35 cellular contexts compared by ENCODE assay signal in the genomic region with DNA sequence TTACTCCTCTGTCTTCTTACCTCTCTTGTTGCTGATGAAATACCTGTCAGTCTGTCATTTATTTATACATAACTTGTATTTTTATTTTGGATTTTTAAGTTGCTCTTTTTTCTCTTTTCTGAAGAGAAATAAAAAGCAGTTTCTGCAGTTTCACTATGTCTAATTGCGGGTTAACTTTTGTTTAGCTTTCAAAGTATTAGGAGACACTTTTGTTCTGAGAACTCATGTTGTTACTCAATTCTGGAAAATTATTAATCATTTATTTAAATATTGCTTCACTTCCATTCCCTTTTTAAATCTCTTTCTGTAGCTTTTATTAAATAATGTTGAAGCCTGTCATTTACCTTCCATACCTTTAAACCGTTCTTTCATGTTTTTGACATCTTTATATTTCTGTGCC. TPM values are rescaled to one million over a fixed set of nuclear protein-coding genes. Genes with fewer than 3 reads are reported as not detected.
DNase-seq lines count a peak whose midpoint lies in the region; ATAC-seq, FAIRE-seq and TF ChIP-seq lines count a peak whose summit lies in the region.
"Had no signal": no experiment of that assay in that cellular context is flagged by ENCODE, and none has a peak within 500 bp of the region (broad histone marks: within the 10 kb centered on the region; RNA-seq: fewer than 3 reads in every experiment).

No MANE protein-coding gene starts in this region.

- no peak for FAIRE-seq in GM12878 (lab: Jason Lieb, UNC)
- FAIRE-seq: A204.1, A549, D721Med had no signal

- TF ChIP-seq RAD21 in GM12878 (IDR thresholded peaks at IDR 0.05; ENCODE audit: insufficient read depth, low read depth, low read length): no peak

- DNase-seq in activated CD8-positive, alpha-beta memory T cell treated with anti-CD3 and anti-CD28 coated beads, Interleukin-2, amount 10 ng/mL, durations not matched to agents 7 days and 5 days: no peak
- DNase-seq in activated CD8-positive, alpha-beta memory T cell treated with anti-CD3 and anti-CD28 coated beads, Interleukin-2, amount 50 U/mL, for 48 hours: no peak
- DNase-seq in GM12878 (ENCODE audit: low read depth, low spot score): no peak
- no peak for DNase-seq in left lobe of liver (ENCODE audit: low spot score)
- DNase-seq in NCI-H187 treated with DMSO at 0.1 percent for 48 hours (lab: John Stamatoyannopoulos, UW): no peak
- DNase-seq: 8988T; ACHN; AML-193; BE2C; C1 segment of cervical spinal cord; Caco-2; Calu3; CD4-positive, alpha-beta memory T cell; CD4-positive, alpha-beta T cell; CD8-positive, alpha-beta memory T cell; CD8-positive, alpha-beta T cell; COR-L47; DMS 273 treated with DMSO at 0.1 percent for 48 hours; DMS153; DMS53; DMS79; DMS79 treated with DMSO at 0.1 percent for 48 hours; DND-41; EL had no signal

- H3K4me1 ChIP-seq in GM12878 (ENCODE audit: control insufficient read depth, insufficient read depth, low read length): no peaks in the 10 kb centered on the region
- H3K4me1 ChIP-seq: A549 had no signal

- H3K4me3 ChIP-seq in GM12878: no peak overlapping the region
- H3K4me3 ChIP-seq: A549; BLaER1; BLaER1 treated with 17β-estradiol and CSF1 and Interleukin-3, amounts not matched to agents 10 nM and 100 nM had no signal

- no peak overlapping the region for H3K4me2 ChIP-seq in GM12878 (ENCODE audit: control insufficient read depth, insufficient read depth)
- H3K4me2 ChIP-seq: A549; BLaER1; BLaER1 treated with 17β-estradiol and CSF1 and Interleukin-3, amounts not matched to agents 10 nM and 100 nM had no signal

- H3K27ac Mint-ChIP-seq in activated CD8-positive, alpha-beta memory T cell treated with anti-CD3 and anti-CD28 coated beads, Interleukin-2, amount 10 ng/mL, durations not matched to agents 7 days and 5 days: peak overlapping the region; percentile 10
- H3K27ac Mint-ChIP-seq: B cell; CD14-positive monocyte; CD4-positive, alpha-beta memory T cell; CD4-positive, alpha-beta T cell; CD4-positive, CD25-positive, alpha-beta regulatory T cell; CD8-positive, alpha-beta memory T cell; CD8-positive, alpha-beta T cell had no signal

- H3K27ac ChIP-seq in GM12878 (ENCODE audit: control insufficient read depth, insufficient read depth): no peak overlapping the region
- H3K27ac ChIP-seq: 22Rv1; A549; BLaER1; BLaER1 treated with 17β-estradiol and CSF1 and Interleukin-3, amounts not matched to agents 10 nM and 100 nM; C4-2B had no signal

- H3K4me3 Mint-ChIP-seq in activated CD8-positive, alpha-beta memory T cell treated with anti-CD3 and anti-CD28 coated beads, Interleukin-2, amount 10 ng/mL, durations not matched to agents 7 days and 5 days: no peak overlapping the region
- H3K4me3 Mint-ChIP-seq: B cell; CD14-positive monocyte; CD4-positive, alpha-beta memory T cell; CD4-positive, alpha-beta T cell; CD4-positive, CD25-positive, alpha-beta regulatory T cell; CD8-positive, alpha-beta memory T cell; CD8-positive, alpha-beta T cell had no signal

- no TSS peak for BruUV-seq in GM12878 (replicated peaks; lab: Mats Ljungman, UMichigan)

- no peak overlapping the region for H3K9ac ChIP-seq in GM12878 (ENCODE audit: control insufficient read depth, insufficient read depth, low read length)
- H3K9ac ChIP-seq: BLaER1; BLaER1 treated with 17β-estradiol and CSF1 and Interleukin-3, amounts not matched to agents 10 nM and 100 nM had no signal

- no peaks in the 10 kb centered on the region for H3K79me2 ChIP-seq in GM12878 (ENCODE audit: control insufficient read depth, insufficient read depth, low read length)

- CTCF ChIA-PET in activated CD8-positive, alpha-beta memory T cell treated with anti-CD3 and anti-CD28 coated beads, Interleukin-2, amount 10 ng/mL, durations not matched to agents 7 days and 5 days (lab: Charles Lee): no interaction called here
- CTCF ChIA-PET in GM12878 (lab: Yijun Ruan, JAX): no interaction called here

- no peak overlapping the region for H2AFZ ChIP-seq in GM12878 (ENCODE audit: control insufficient read depth, low read depth, low read length)

- no peak for ATAC-seq in activated CD8-positive, alpha-beta memory T cell treated with anti-CD3 and anti-CD28 coated beads, Interleukin-2, amount 10 ng/mL, durations not matched to agents 7 days and 5 days
- ATAC-seq in GM12878 (no peak), left lobe of liver (peak; percentile 22), HG02885 (IDR thresholded peaks at IDR 0.05; ENCODE audit: poor library complexity, unreplicated experiment) (no peak)
- ATAC-seq: A549; CD8-positive, alpha-beta T cell had no signal

- H3K9me3 ChIP-seq in GM12878 (replicated peaks; ENCODE audit: control insufficient read depth, insufficient read depth, low read length): no peaks in the 10 kb centered on the region

- H3K36me3 ChIP-seq in GM12878 (ENCODE audit: control insufficient read depth in 2 of 2, insufficient read depth in 2 of 2, low read length in 1 of 2): no peaks in the 10 kb centered on the region
- H3K36me3 ChIP-seq: BE2C had no signal

- POLR2A ChIA-PET in GM12878 (lab: Charles Lee): no interaction called here

- H3K36me3 Mint-ChIP-seq in activated CD8-positive, alpha-beta memory T cell treated with anti-CD3 and anti-CD28 coated beads, Interleukin-2, amount 10 ng/mL, durations not matched to agents 7 days and 5 days: peaks cover 3% of the 10 kb centered on the region
- H3K36me3 Mint-ChIP-seq: CD14-positive monocyte; CD4-positive, alpha-beta memory T cell; CD4-positive, CD25-positive, alpha-beta regulatory T cell; CD8-positive, alpha-beta memory T cell; CD8-positive, alpha-beta T cell had no signal

- RAD21 ChIA-PET in GM12878 (lab: Charles Lee; ENCODE audit: unreplicated experiment): interaction anchor here (0.5 kb wide), 1 partner anchor 8 kb away, joined by 3 read pairs; no protein-coding TSS in a partner anchor

- 32% methylated on average over 2 of the region's 2 CpGs for WGBS in GM12878 (ENCODE audit: insufficient coverage, insufficient replicate concordance, low lambda C conversion rate, missing lambda C conversion rate)

- peaks cover 4% of the 10 kb centered on the region for H3K9me3 Mint-ChIP-seq in activated CD8-positive, alpha-beta memory T cell treated with anti-CD3 and anti-CD28 coated beads, Interleukin-2, amount 10 ng/mL, durations not matched to agents 7 days and 5 days (ENCODE audit: low read depth)
- H3K9me3 Mint-ChIP-seq: CD8-positive, alpha-beta T cell had no signal

- peaks cover 6% of the 10 kb centered on the region for H3K27me3 Mint-ChIP-seq in activated CD8-positive, alpha-beta memory T cell treated with anti-CD3 and anti-CD28 coated beads, Interleukin-2, amount 10 ng/mL, durations not matched to agents 7 days and 5 days
- H3K27me3 Mint-ChIP-seq: B cell had no signal

- in situ Hi-C loops in GM12878 (cut with MboI): no loop called here

- peaks cover 10% of the 10 kb centered on the region for H3K4me1 Mint-ChIP-seq in activated CD8-positive, alpha-beta memory T cell treated with anti-CD3 and anti-CD28 coated beads, Interleukin-2, amount 10 ng/mL, durations not matched to agents 7 days and 5 days
- H3K4me1 Mint-ChIP-seq: B cell; CD14-positive monocyte; CD4-positive, alpha-beta memory T cell; CD4-positive, CD25-positive, alpha-beta regulatory T cell; CD8-positive, alpha-beta memory T cell had no signal

- H4K20me1 ChIP-seq in GM12878 (ENCODE audit: control insufficient read depth, insufficient read depth): no peaks in the 10 kb centered on the region
- H4K20me1 ChIP-seq: BLaER1; BLaER1 treated with 17β-estradiol and CSF1 and Interleukin-3, amounts not matched to agents 10 nM and 100 nM had no signal

- no peak for TF ChIP-seq EP300 in GM12878 (IDR thresholded peaks at IDR 0.05; ENCODE audit: borderline replicate concordance in 1 of 2, control insufficient read depth in 1 of 2, low read depth in 2 of 2, low read length in 2 of 2)

- SMC1A ChIA-PET in GM12878 (lab: Charles Lee; ENCODE audit: uncharacterized antibody, unreplicated experiment): interaction anchor here (1.1 kb wide), 1 partner anchor 13 kb away, joined by 3 read pairs; no protein-coding TSS in a partner anchor

- no peak for TF ChIP-seq POLR2A in GM12878 (IDR thresholded peaks at IDR 0.05; ENCODE audit: low read depth, low read length)

- H3K27me3 ChIP-seq in GM12878 (replicated peaks in 1 of 2; ENCODE audit: control insufficient read depth in 2 of 2, insufficient read depth in 2 of 2, low read length in 1 of 2): no peaks in the 10 kb centered on the region
- H3K27me3 ChIP-seq: BE2C; BLaER1; BLaER1 treated with 17β-estradiol and CSF1 and Interleukin-3, amounts not matched to agents 10 nM and 100 nM had no signal

- no peak for TF ChIP-seq CTCF in GM12878 (IDR thresholded peaks at IDR 0.05 in 2 of 3, conservative IDR thresholded peaks at IDR 0.05 in 1 of 3; ENCODE audit: control insufficient read depth in 2 of 3, extremely low read depth in 1 of 3, insufficient read depth in 1 of 3, low read depth in 3 of 3, low read length in 3 of 3)

- intact Hi-C loops in GM12878 (cut with micrococcal nuclease; ENCODE audit: unreplicated experiment): no loop called here

TF ChIP-seq in GM12878, 131 proteins besides CTCF, POLR2A, EP300 and RAD21:
- TF ChIP-seq EZH2 (IDR thresholded peaks at IDR 0.05; ENCODE audit: borderline replicate concordance, control insufficient read depth, low read depth, low read length) (no peak), JUNB (IDR thresholded peaks at IDR 0.05) (peak; percentile 55; the same call in 1 of the 2 replicates)

RNA-seq across cellular contexts. Expression of a gene that starts 29.2 kb away (rescaled TPM):
- total RNA-seq in activated CD8-positive, alpha-beta memory T cell treated with anti-CD3 and anti-CD28 coated beads, Interleukin-2, amount 10 ng/mL, durations not matched to agents 7 days and 5 days: under 1 TPM; 0.50 to 0.96 TPM
- not detected in 2 replicates for total RNA-seq in GM12878 (2013; cell fraction: nucleolus; rRNA removed)
- total RNA-seq in GM12878 (2014; rRNA removed) (0.11 and 0.34 TPM in 2 replicates), GM12878 (2014; rRNA removed; fragmentation: Illumina TruSeq; extraction: Trizol) (0.04 and 0.23 TPM in 2 replicates), GM12878 (2021) (0.90 and 1.6 TPM in 2 replicates), left lobe of liver (144 TPM)
- polyA plus RNA-seq in GM12878 (2011; ENCODE audit: low read depth): 0.21 TPM
- polyA plus RNA-seq in GM12878 (2011; rRNA removed) (not detected in 2 replicates), GM12878 (2014; fragmentation: Illumina TruSeq; extraction: Trizol) (0.72 TPM in 1 of 2 replicates, not detected in the other), GM12878 (2014; fragmentation: Nextera tagmentation; extraction: Ambion mirVana) (under 1 TPM; 0.40 to 0.42 TPM), GM12878 (2014; rRNA removed) (0.04 and 0.22 TPM in 2 replicates), GM12878 (2016; fragmentation: Nextera tagmentation; extraction: Ambion mirVana) (under 1 TPM; 0.43 to 0.77 TPM)
- not detected in 2 replicates for polyA plus RNA-seq in GM12878 (2011; cell fraction: cytosol; rRNA removed)
- not detected in 2 replicates for polyA plus RNA-seq in GM12878 (2011; cell fraction: nucleus; rRNA removed)
- polyA plus RNA-seq in GM12878 (2012): 0.09 and 0.32 TPM in 2 replicates
- not detected in 2 replicates for polyA minus RNA-seq in GM12878 (2011; rRNA and poly(A)+ RNA removed)
- polyA minus RNA-seq in GM12878 (2011; cell fraction: cytosol; rRNA and poly(A)+ RNA removed): not detected in 2 replicates
- 0.29 TPM in 1 of 2 replicates, not detected in the other for polyA minus RNA-seq in GM12878 (2011; cell fraction: nucleus; rRNA and poly(A)+ RNA removed)
- total RNA-seq: B cell; CD4-positive, alpha-beta memory T cell; CD8-positive, alpha-beta T cell had no signal

Comparison
In these comparisons a context has a peak if more than half of its experiments do, and no peak if none do; other contexts are left out.
1. RNA of a gene that starts 29.2 kb away (total RNA-seq): 144 TPM in left lobe of liver (single experiment); 0.50 to 0.96 TPM in activated CD8-positive, alpha-beta memory T cell treated with anti-CD3 and anti-CD28 coated beads, Interleukin-2, amount 10 ng/mL, durations not matched to agents 7 days and 5 days and 0.04 to 1.6 TPM in GM12878; every median in the first group is over 10 times any median in the second.